In the genomic region with DNA sequence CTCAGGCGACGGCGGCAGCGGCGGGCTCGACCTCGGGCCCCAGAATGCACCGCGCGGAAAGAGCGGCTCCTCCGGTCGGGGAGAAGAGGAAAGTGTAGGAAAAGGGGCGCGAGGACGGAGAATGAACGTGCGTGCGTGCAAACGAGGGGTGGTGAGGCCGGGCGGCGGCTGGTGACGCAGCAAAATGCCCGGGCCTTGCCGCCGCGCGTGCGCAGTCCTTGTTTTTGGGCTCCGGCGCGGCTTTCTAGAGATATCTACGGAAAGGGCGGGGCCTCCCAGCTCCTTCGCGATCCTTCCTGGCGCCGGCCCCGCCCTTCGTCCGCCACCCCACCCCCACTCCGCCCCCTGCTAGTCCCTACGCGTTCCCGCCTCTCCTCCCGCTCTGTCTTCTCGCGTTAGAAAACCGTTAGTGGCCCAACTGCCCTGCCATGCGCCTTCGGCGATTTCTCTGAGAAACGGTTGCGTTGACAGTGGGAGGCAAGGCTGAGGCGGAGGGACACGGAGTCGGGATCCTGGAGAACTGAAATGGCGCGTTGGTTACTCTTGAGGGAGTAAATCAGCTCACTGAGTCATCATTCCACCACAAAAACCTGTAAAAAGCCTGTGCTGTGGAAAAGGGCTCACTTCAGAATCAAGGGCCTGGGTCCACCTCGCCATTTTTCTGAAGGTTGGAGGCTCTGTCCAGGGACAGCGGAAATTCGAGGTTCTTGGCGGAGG, we compare ENCODE assay signal across 8 cellular contexts. TPM values are rescaled to one million over a fixed set of nuclear protein-coding genes. Genes with fewer than 3 reads are reported as not detected.
DNase-seq lines count a peak whose midpoint lies in the region; ATAC-seq, FAIRE-seq and TF ChIP-seq lines count a peak whose summit lies in the region.

A gene with protein sequence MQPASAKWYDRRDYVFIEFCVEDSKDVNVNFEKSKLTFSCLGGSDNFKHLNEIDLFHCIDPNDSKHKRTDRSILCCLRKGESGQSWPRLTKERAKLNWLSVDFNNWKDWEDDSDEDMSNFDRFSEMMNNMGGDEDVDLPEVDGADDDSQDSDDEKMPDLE (minus strand): TSS at position 156 of the 717 bp plus-strand sequence. CDS start 285 bp downstream, outside the sequence.

- peak; percentile 98 for DNase-seq in D341Med (ENCODE audit: low spot score)
- peak; percentile 88 for DNase-seq in HuH-7 (ENCODE audit: low spot score)
- DNase-seq in activated CD8-positive, alpha-beta memory T cell treated with anti-CD3 and anti-CD28 coated beads, Interleukin-2, amount 50 U/mL, for 48 hours: peak; percentile 99
- peak; percentile 99 for DNase-seq in endothelial cell of umbilical vein (ENCODE audit: low read depth, low spot score)
- DNase-seq in middle frontal gyrus (ENCODE audit: extremely low spot score, low spot score): peak; percentile 92
- peak; percentile 98 for DNase-seq in stimulated activated CD8-positive, alpha-beta memory T cell treated with anti-CD3 and anti-CD28 coated beads, Interleukin-2, amount 100 ng/mL, for 48 hours (ENCODE audit: low read depth in 2 of 2)

- H3K9me3 ChIP-seq in OCI-LY3 (ENCODE audit: insufficient read depth, low read length): no peaks in the 10 kb centered on the region
- no peaks in the 10 kb centered on the region for H3K9me3 ChIP-seq in endothelial cell of umbilical vein (replicated peaks; ENCODE audit: control insufficient read depth, insufficient read depth, low read length)

- peaks cover 57% of the 10 kb centered on the region for H3K79me2 ChIP-seq in OCI-LY3 (ENCODE audit: low read length)
- H3K79me2 ChIP-seq in endothelial cell of umbilical vein (ENCODE audit: control insufficient read depth, insufficient read depth, low read length): peaks cover 46% of the 10 kb centered on the region

- H3K4me1 ChIP-seq in OCI-LY3 (ENCODE audit: low read length) (peaks cover 7% of the 10 kb centered on the region), endothelial cell of umbilical vein (ENCODE audit: control insufficient read depth, extremely low read depth, insufficient read depth, low read length) (peaks cover 27% of the 10 kb centered on the region)

- BruUV-seq in endothelial cell of umbilical vein (replicated peaks; lab: Mats Ljungman, UMichigan): no TSS peak

- peak; percentile 90 for FAIRE-seq in endothelial cell of umbilical vein (lab: Jason Lieb, UNC)

- TF ChIP-seq CTCF in OCI-LY3 (IDR thresholded peaks at IDR 0.05; ENCODE audit: low read depth, low read length) (no peak), endothelial cell of umbilical vein (IDR thresholded peaks at IDR 0.05; ENCODE audit: extremely low read depth in 1 of 2, insufficient read depth in 1 of 2, low read depth in 1 of 2, low read length in 2 of 2) (peak in 1 of 2 donors; percentile 3)

- H2AFZ ChIP-seq in OCI-LY3 (ENCODE audit: low read depth, low read length): peak within 1 kb of the TSS; percentile 72; the same call in 1 of the 2 replicates
- H2AFZ ChIP-seq in endothelial cell of umbilical vein (ENCODE audit: low read depth, low read length): peak within 1 kb of the TSS; percentile 20

- H3K27me3 ChIP-seq in OCI-LY3 (ENCODE audit: low read depth, low read length) (no peaks in the 10 kb centered on the region), endothelial cell of umbilical vein (ENCODE audit: control insufficient read depth in 2 of 2, insufficient read depth in 2 of 2, low read length in 2 of 2) (no peaks in the 10 kb centered on the region)

- H3K4me2 ChIP-seq in OCI-LY3 (ENCODE audit: low read length) (peak within 1 kb of the TSS; percentile 81), endothelial cell of umbilical vein (ENCODE audit: insufficient read depth, low read length) (peak within 1 kb of the TSS; percentile 96)

- CTCF ChIA-PET in endothelial cell of umbilical vein (lab: Charles Lee): interaction anchor here (0.5 to 1.8 kb wide), 7 partner anchors 9 to 771 kb away, joined by 3 to 7 read pairs (median 3); a partner anchor contains a TSS

- H3K36me3 ChIP-seq in OCI-LY3 (replicated peaks; ENCODE audit: low read depth, low read length): peaks cover 18% of the 10 kb centered on the region
- H3K36me3 ChIP-seq in endothelial cell of umbilical vein (ENCODE audit: control insufficient read depth in 2 of 2, extremely low read depth in 1 of 2, insufficient read depth in 2 of 2, low read length in 2 of 2): peaks cover 0 to 2% of the 10 kb centered on the region in 2 experiments

- peaks cover 21% of the 10 kb centered on the region for H4K20me1 ChIP-seq in OCI-LY3 (ENCODE audit: insufficient read depth, low read length)
- no peaks in the 10 kb centered on the region for H4K20me1 ChIP-seq in endothelial cell of umbilical vein (replicated peaks; ENCODE audit: control insufficient read depth, extremely low read depth, insufficient read depth, low read length)

- TF ChIP-seq POLR2A in endothelial cell of umbilical vein (IDR thresholded peaks at IDR 0.05; ENCODE audit: low read depth, low read length): peak; percentile 88

- dilution Hi-C loops in endothelial cell of umbilical vein (cut with MboI; ENCODE audit: extremely low pct_ligation_motif_present, low sequenced_read_pairs): no loop called here

- H3K9ac ChIP-seq in OCI-LY3 (ENCODE audit: low read length) (peak within 1 kb of the TSS; percentile 98), endothelial cell of umbilical vein (replicated peaks; ENCODE audit: extremely low read depth, insufficient read depth, low read length) (peak within 1 kb of the TSS; percentile 93)

- H3K9me1 ChIP-seq in endothelial cell of umbilical vein (replicated peaks; ENCODE audit: control insufficient read depth, extremely low read depth, insufficient read depth, low read length): no peaks in the 10 kb centered on the region

- H3K27ac ChIP-seq in OCI-LY3 (ENCODE audit: low read length): peak within 1 kb of the TSS; percentile 98
- peak within 1 kb of the TSS; percentile 90 for H3K27ac ChIP-seq in endothelial cell of umbilical vein (ENCODE audit: insufficient read depth, low read depth, low read length)

- H3K4me3 ChIP-seq in OCI-LY3 (ENCODE audit: low read length): peak within 1 kb of the TSS; percentile 93
- peak within 1 kb of the TSS; percentile 61 to 91 (median 84) for H3K4me3 ChIP-seq in endothelial cell of umbilical vein (replicated peaks in 1 of 3; ENCODE audit: insufficient read depth in 1 of 3, low read depth in 1 of 3, low read length in 3 of 3)

- ATAC-seq in GM21515 (IDR thresholded peaks at IDR 0.05; ENCODE audit: unreplicated experiment): peak; percentile 60

- intact Hi-C loops in endothelial cell of umbilical vein (cut with micrococcal nuclease): loop anchor here (1.0 to 5.0 kb wide), 4 partner anchors 37 to 399 kb away; a partner anchor contains a TSS

- POLR2A ChIA-PET in endothelial cell of umbilical vein (lab: Charles Lee): interaction anchor here (0.9 to 1.5 kb wide), 6 partner anchors 12 to 60 kb away, joined by 3 to 6 read pairs (median 5); a partner anchor contains a TSS

TF ChIP-seq in endothelial cell of umbilical vein, 7 proteins besides CTCF, POLR2A, EP300 and RAD21:
- peak; percentile 73 for TF ChIP-seq MYC (IDR thresholded peaks at IDR 0.05; ENCODE audit: low read depth, low read length)
- TF ChIP-seq FOS (IDR thresholded peaks at IDR 0.05; ENCODE audit: borderline replicate concordance, insufficient read depth, low read length): no peak
- TF ChIP-seq, protein P1, sequence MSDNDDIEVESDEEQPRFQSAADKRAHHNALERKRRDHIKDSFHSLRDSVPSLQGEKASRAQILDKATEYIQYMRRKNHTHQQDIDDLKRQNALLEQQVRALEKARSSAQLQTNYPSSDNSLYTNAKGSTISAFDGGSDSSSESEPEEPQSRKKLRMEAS (IDR thresholded peaks at IDR 0.05; ENCODE audit: insufficient read depth, insufficient read length): peak; percentile 79
- peak; percentile 88 for TF ChIP-seq POLR2AphosphoS5 (IDR thresholded peaks at IDR 0.05; ENCODE audit: insufficient read depth, low read depth, low read length)

RNA-seq across cellular contexts. Expression of the gene that starts here (rescaled TPM):
- 262 and 278 TPM in 2 replicates for total RNA-seq in endothelial cell of umbilical vein
- 33.4 and 48.5 TPM in 2 replicates for polyA plus RNA-seq in endothelial cell of umbilical vein
- 73.3 and 77.3 TPM in 2 replicates for polyA plus RNA-seq in endothelial cell of umbilical vein (2011; cell fraction: cytosol; rRNA removed)
- polyA plus RNA-seq in endothelial cell of umbilical vein (2011; cell fraction: nucleus; rRNA removed): 37.5 and 49.3 TPM in 2 replicates
- polyA plus RNA-seq in endothelial cell of umbilical vein (2012): 239 and 400 TPM in 2 replicates
- polyA minus RNA-seq in endothelial cell of umbilical vein: 21.7 and 27.4 TPM in 2 replicates
- 119 TPM for polyA minus RNA-seq in endothelial cell of umbilical vein (2011; cell fraction: cytosol; rRNA and poly(A)+ RNA removed)
- polyA minus RNA-seq in endothelial cell of umbilical vein (2011; cell fraction: nucleus; rRNA and poly(A)+ RNA removed): 26.1 and 27.9 TPM in 2 replicates

Comparison
In these comparisons a context has a peak if more than half of its experiments do, and no peak if none do; other contexts are left out.
1. Peak in every context shown above with its lines: DNase-seq, ATAC-seq, H3K4me3 ChIP-seq and H3K27ac ChIP-seq.